ENCODE assay signal across 9 cellular contexts in the genomic region with DNA sequence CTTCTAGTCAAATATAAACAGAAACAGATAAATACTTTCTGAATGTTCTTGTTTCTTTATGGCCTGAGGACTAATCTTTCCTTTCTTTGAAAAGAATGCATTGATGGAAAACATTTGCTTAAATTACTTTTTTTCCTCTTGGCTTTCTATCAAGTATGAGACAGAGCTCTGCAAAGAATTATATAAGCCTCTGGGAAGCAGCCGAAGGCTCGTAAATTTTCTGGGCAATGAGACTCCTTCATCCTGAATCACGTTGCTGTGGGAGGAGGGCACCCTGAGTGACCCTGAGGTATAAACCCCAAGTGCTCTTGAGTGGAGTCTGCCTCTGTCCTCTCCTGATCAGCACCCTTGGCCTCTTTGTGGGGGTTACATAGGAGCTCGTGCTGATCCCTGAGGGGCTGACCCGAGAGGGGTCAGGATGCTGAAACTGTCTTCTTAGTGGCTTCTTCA. TPM values are rescaled to one million over a fixed set of nuclear protein-coding genes. Genes with fewer than 3 reads are reported as not detected.
A peak's percentile ranks its signal among the peaks of the same experiment; 100 is the strongest.
DNase-seq lines count a peak whose midpoint lies in the region; ATAC-seq and TF ChIP-seq lines count a peak whose summit lies in the region.
"Not testable (repeated sequence)": the region's sequence is repeated elsewhere in the genome, so short reads cannot be mapped to it uniquely, and the experiment has no call there.
"Had no signal": no experiment of that assay in that cellular context is flagged by ENCODE, and none has a peak within 500 bp of the region (broad histone marks: within the 10 kb centered on the region; RNA-seq: fewer than 3 reads in every experiment).

No MANE protein-coding gene starts in this region.

- intact Hi-C loops in PC-3 (cut with micrococcal nuclease); transverse colon (cut with DNase I; ENCODE audit: low total_unique reads): not testable (repeated sequence)

- TF ChIP-seq POLR2A in transverse colon (IDR thresholded peaks at IDR 0.05) = not testable (repeated sequence)

- H3K4me3 ChIP-seq in PC-3 (ENCODE audit: low read length); astrocyte of the spinal cord (ENCODE audit: low read depth, low read length); fibroblast of lung (replicated peaks in 1 of 4; ENCODE audit: control extremely low read depth in 1 of 4, insufficient read depth in 1 of 4, low read depth in 3 of 4, low read length in 4 of 4); hepatocyte; transverse colon: not testable (repeated sequence)

- not testable (repeated sequence) for H3K9me3 ChIP-seq in PC-3 (ENCODE audit: low read length); fibroblast of lung (ENCODE audit: control insufficient read depth, insufficient read depth, low read depth, low read length); hepatocyte (ENCODE audit: low read depth); transverse colon

- 29% methylated on average over 5 of the region's 5 CpGs for WGBS in hepatocyte (ENCODE audit: low lambda C conversion rate, missing lambda C conversion rate)
- 17 to 35% methylated on average over 1 to 3 of the region's 5 CpGs for WGBS in transverse colon (ENCODE audit: low coverage in 1 of 2), 2 donors

- H3F3A ChIP-seq in PC-3 (ENCODE audit: low read length, unreplicated experiment) = not testable (repeated sequence)

- ATAC-seq in PC-3 (peak; percentile 95), omental fat pad (ENCODE audit: low FRiP score) (peak; percentile 54)

- in situ Hi-C loops in astrocyte of the spinal cord (cut with HindIII; ENCODE audit: low sequenced_read_pairs); transverse colon (cut with MboI; ENCODE audit: low pct_ligation_motif_present in 1 of 4, low pct_unique_long_range_greater_than_20kb in 1 of 4, low sequenced_read_pairs in 3 of 4): not testable (repeated sequence)

- not testable (repeated sequence) for H3K9ac ChIP-seq in PC-3 (ENCODE audit: low read length); fibroblast of lung (ENCODE audit: insufficient read depth, low read length)

- H4K20me1 ChIP-seq in PC-3 (ENCODE audit: low read length); fibroblast of lung (ENCODE audit: control insufficient read depth, extremely low read depth, insufficient read depth, low read length); hepatocyte (ENCODE audit: insufficient read depth, poor library complexity, severe bottlenecking): not testable (repeated sequence)

- peak; percentile 14 for DNase-seq in AG08396 (ENCODE audit: low spot score)
- peak; percentile 74 for DNase-seq in GM04503 (ENCODE audit: low read depth)
- peak; percentile 45 for DNase-seq in PC-3
- DNase-seq in astrocyte of the spinal cord (ENCODE audit: low read depth, low spot score) = peak; percentile 22
- peak; percentile 31 to 45 for DNase-seq in fibroblast of lung (ENCODE audit: low read depth in 2 of 2)
- DNase-seq in hepatocyte (ENCODE audit: low spot score) = peak; percentile 23
- DNase-seq in omental fat pad (ENCODE audit: low spot score); transverse colon: not testable (repeated sequence)

- CTCF ChIA-PET in PC-3 (lab: Charles Lee) = not testable (repeated sequence)

- not testable (repeated sequence) for H3K36me3 ChIP-seq in PC-3 (ENCODE audit: low read depth, low read length); fibroblast of lung (ENCODE audit: control insufficient read depth, insufficient read depth, low read length); hepatocyte (replicated peaks; ENCODE audit: insufficient read depth, low read depth); transverse colon

- H3K27me3 ChIP-seq in PC-3 (ENCODE audit: low read length); fibroblast of lung (ENCODE audit: control insufficient read depth, insufficient read depth, low read length); hepatocyte; transverse colon: not testable (repeated sequence)

- H3K9me2 ChIP-seq in PC-3 (replicated peaks; ENCODE audit: low read length); hepatocyte (replicated peaks; ENCODE audit: insufficient read depth): not testable (repeated sequence)

- not testable (repeated sequence) for TF ChIP-seq CTCF in PC-3 (conservative IDR thresholded peaks at IDR 0.05; ENCODE audit: low read depth, low read length); astrocyte of the spinal cord (IDR thresholded peaks at IDR 0.05; ENCODE audit: low read depth, low read length); fibroblast of lung (conservative IDR thresholded peaks at IDR 0.05 in 1 of 2, IDR thresholded peaks at IDR 0.05 in 1 of 2; ENCODE audit: low read depth in 1 of 2, low read length in 2 of 2); hepatocyte (IDR thresholded peaks at IDR 0.05; ENCODE audit: poor library complexity); omental fat pad (IDR thresholded peaks at IDR 0.05); transverse colon (IDR thresholded peaks at IDR 0.05)

- not testable (repeated sequence) for H3K79me2 ChIP-seq in PC-3 (ENCODE audit: low read length); fibroblast of lung (ENCODE audit: control insufficient read depth, insufficient read depth, low read length); hepatocyte

- peak overlapping the region; percentile 19; the same call in 1 of the 2 replicates for H3K4me2 ChIP-seq in PC-3 (ENCODE audit: low read length)
- peak overlapping the region; percentile 13 for H3K4me2 ChIP-seq in fibroblast of lung (ENCODE audit: extremely low read depth, insufficient read depth, low read length)
- not testable (repeated sequence) for H3K4me2 ChIP-seq in hepatocyte

- TF ChIP-seq EP300 in transverse colon (IDR thresholded peaks at IDR 0.05; ENCODE audit: low read depth) = not testable (repeated sequence)

- H3K27ac ChIP-seq in PC-3 (ENCODE audit: low read length) = peak overlapping the region; percentile 41; the same call in 1 of the 2 replicates
- H3K27ac ChIP-seq in fibroblast of lung (ENCODE audit: insufficient read depth, low read length) = peak overlapping the region; percentile 47
- peak overlapping the region; percentile 81 for H3K27ac ChIP-seq in hepatocyte
- peak overlapping the region; percentile 23 to 46 (median 43) for H3K27ac ChIP-seq in transverse colon

- H2AFZ ChIP-seq in PC-3 (ENCODE audit: low read length); fibroblast of lung (ENCODE audit: low read length); hepatocyte: not testable (repeated sequence)

- BruUV-seq in PC-3 (replicated peaks; lab: Mats Ljungman, UMichigan) = not testable (repeated sequence)

- H3K4me1 ChIP-seq in PC-3 (ENCODE audit: insufficient read depth, low read length); fibroblast of lung (ENCODE audit: control insufficient read depth, extremely low read depth, insufficient read depth, low read length); hepatocyte (ENCODE audit: insufficient read depth); transverse colon: not testable (repeated sequence)

- POLR2A ChIA-PET in PC-3 (lab: Charles Lee; ENCODE audit: unreplicated experiment) = not testable (repeated sequence)

RNA-seq across cellular contexts. Expression of gene FKBP9, which starts 33.9 kb away (rescaled TPM):
- total RNA-seq in PC-3 (2014; rRNA removed) (62.3 and 63.4 TPM in 2 replicates), fibroblast of lung (242 and 274 TPM in 2 replicates), hepatocyte (91.2 and 109 TPM in 2 replicates), omental fat pad (100 to 1,000 TPM in 1 of 4 donors, 10 to 100 TPM in 3; 86.0 to 269 (median 91.3) TPM), transverse colon (100 to 1,000 TPM; 124 to 191 (median 180) TPM)
- polyA plus RNA-seq in fibroblast of lung (207 and 230 TPM in 2 replicates), hepatocyte (81.5 and 88.8 TPM in 2 replicates)
- 154 and 183 TPM in 2 replicates for polyA plus RNA-seq in fibroblast of lung (2012)
- 57.3 and 81.3 TPM in 2 replicates for polyA minus RNA-seq in fibroblast of lung (ENCODE audit: low replicate concordance)
- polyA plus RNA-seq: CD8-positive, alpha-beta memory T cell had no signal
